ENCODE assay signal across 19 cellular contexts in genomic region chr2:74450570-74451190, GRCh38. TPM values are rescaled to one million over a fixed set of nuclear protein-coding genes. Genes with fewer than 3 reads are reported as not detected.
A peak's percentile ranks its signal among the peaks of the same experiment; 100 is the strongest.
DNase-seq lines count a peak whose midpoint lies in the region; ATAC-seq, FAIRE-seq and TF ChIP-seq lines count a peak whose summit lies in the region.
"Had no signal": no experiment of that assay in that cellular context is flagged by ENCODE, and none has a peak within 500 bp of the region (broad histone marks: within the 10 kb centered on the region; RNA-seq: fewer than 3 reads in every experiment).

No MANE protein-coding gene starts in this region.

- no peaks in the 10 kb centered on the region for H3K36me3 ChIP-seq in parathyroid adenoma (ENCODE audit: control insufficient read depth, insufficient read depth, low read length)
- H3K36me3 ChIP-seq in HepG2 (replicated peaks in 1 of 2; ENCODE audit: control insufficient read depth in 1 of 2, insufficient read depth in 2 of 2, low read length in 2 of 2), result no peaks in the 10 kb centered on the region
- H3K36me3 ChIP-seq: HAP-1 had no signal

- BruUV-seq in HepG2 (replicated peaks; lab: Mats Ljungman, UMichigan), result no TSS peak

- H3K79me2 ChIP-seq in parathyroid adenoma (peaks cover 4% of the 10 kb centered on the region), HepG2 (ENCODE audit: insufficient read depth, low read length) (peaks cover 3% of the 10 kb centered on the region)

- TF ChIP-seq EP300 in HepG2 (IDR thresholded peaks at IDR 0.05; ENCODE audit: low read depth in 2 of 2, low read length in 2 of 2), result no peak
- no peak for TF ChIP-seq EP300 in HepG2 (CRISPR knock-in tag; IDR thresholded peaks at IDR 0.05; ENCODE audit: borderline replicate concordance)

- no peaks in the 10 kb centered on the region for H4K20me1 ChIP-seq in HepG2 (ENCODE audit: insufficient read depth, low read length)

- no peak for TF ChIP-seq POLR2A in HepG2 (IDR thresholded peaks at IDR 0.05; ENCODE audit: insufficient read depth in 1 of 2, low read depth in 2 of 2, low read length in 2 of 2)

- TF ChIP-seq CTCF in natural killer cell (IDR thresholded peaks at IDR 0.05), result no peak
- TF ChIP-seq CTCF in parathyroid adenoma (IDR thresholded peaks at IDR 0.05), result no peak
- TF ChIP-seq CTCF in HepG2 (CRISPR knock-in tag; IDR thresholded peaks at IDR 0.05), result no peak

- H3K27me3 Mint-ChIP-seq in natural killer cell treated with Interleukin-12 subunit alpha and Interleukin-12 subunit beta and Interleukin-15 and Interleukin-18, amount 100 ng/mL, for 72 hours, result no peaks in the 10 kb centered on the region
- no peaks in the 10 kb centered on the region for H3K27me3 Mint-ChIP-seq in natural killer cell (ENCODE audit: low read depth in 2 of 2)
- H3K27me3 Mint-ChIP-seq in effector memory CD8-positive, alpha-beta T cell, result no peaks in the 10 kb centered on the region
- H3K27me3 Mint-ChIP-seq: CD4-positive, alpha-beta memory T cell had no signal

- H3K27ac ChIP-seq in parathyroid adenoma, result no peak overlapping the region
- H3K27ac ChIP-seq in HepG2 (ENCODE audit: extremely low read length, insufficient read depth, low read length), result no peak overlapping the region
- H3K27ac ChIP-seq: A549 had no signal

- in situ Hi-C loops in HepG2 (cut with HindIII; ENCODE audit: extremely low pct_ligation_motif_present, low pct_unique_long_range_greater_than_20kb), result no loop called here

- CTCF ChIA-PET in HepG2 (lab: Yijun Ruan, JAX; ENCODE audit: low intra/inter-chr PET ratio, low total read pairs), result no interaction called here

- H3K4me2 ChIP-seq in parathyroid adenoma (ENCODE audit: low read length) (peak overlapping the region; percentile 43), HepG2 (ENCODE audit: low read depth, low read length) (no peak overlapping the region)
- H3K4me2 ChIP-seq: A549 had no signal

- no peaks in the 10 kb centered on the region for H3K36me3 Mint-ChIP-seq in natural killer cell treated with Interleukin-12 subunit alpha and Interleukin-12 subunit beta and Interleukin-15 and Interleukin-18, amount 100 ng/mL, for 72 hours
- no peaks in the 10 kb centered on the region for H3K36me3 Mint-ChIP-seq in natural killer cell
- peaks cover 14% of the 10 kb centered on the region for H3K36me3 Mint-ChIP-seq in effector memory CD8-positive, alpha-beta T cell (ENCODE audit: insufficient read depth)

- no peak for FAIRE-seq in HepG2 (lab: Jason Lieb, UNC)
- FAIRE-seq: A549, G401.6, GM12892, H54 had no signal

- H3K4me3 Mint-ChIP-seq in natural killer cell treated with Interleukin-12 subunit alpha and Interleukin-12 subunit beta and Interleukin-15 and Interleukin-18, amount 100 ng/mL, for 72 hours, result no peak overlapping the region
- H3K4me3 Mint-ChIP-seq in natural killer cell, result no peak overlapping the region
- H3K4me3 Mint-ChIP-seq in effector memory CD8-positive, alpha-beta T cell, result no peak overlapping the region

- intact Hi-C loops in natural killer cell (cut with micrococcal nuclease) (loop anchor here (5.0 to 10.0 kb wide), 2 partner anchors 58 to 1216 kb away; partner anchors contain the start of genes CCT7 and PRADC1), HepG2 (cut with micrococcal nuclease; ENCODE audit: unreplicated experiment) (no loop called here)

- 57% methylated on average over 3 of the region's 3 CpGs for WGBS in HepG2 (ENCODE audit: low lambda C conversion rate)

- H3K4me3 ChIP-seq in parathyroid adenoma (ENCODE audit: low read depth, low read length), result no peak overlapping the region
- no peak overlapping the region for H3K4me3 ChIP-seq in HepG2 (replicated peaks in 1 of 3; ENCODE audit: insufficient read depth in 1 of 3, low read depth in 2 of 3, low read length in 3 of 3)
- H3K4me3 ChIP-seq: A549, HAP-1 had no signal

- peak overlapping the region; percentile 32 to 87 for H3K27ac Mint-ChIP-seq in natural killer cell treated with Interleukin-12 subunit alpha and Interleukin-12 subunit beta and Interleukin-15 and Interleukin-18, amount 100 ng/mL, for 72 hours
- peak overlapping the region in 1 of 2 donors; percentile 99 for H3K27ac Mint-ChIP-seq in natural killer cell
- H3K27ac Mint-ChIP-seq in effector memory CD8-positive, alpha-beta T cell, result peak overlapping the region; percentile 15 to 82

- H3K9me3 Mint-ChIP-seq in natural killer cell treated with Interleukin-12 subunit alpha and Interleukin-12 subunit beta and Interleukin-15 and Interleukin-18, amount 100 ng/mL, for 72 hours, result no peaks in the 10 kb centered on the region
- H3K9me3 Mint-ChIP-seq in natural killer cell, result no peaks in the 10 kb centered on the region
- H3K9me3 Mint-ChIP-seq in effector memory CD8-positive, alpha-beta T cell, result no peaks in the 10 kb centered on the region
- H3K9me3 Mint-ChIP-seq: CD4-positive, alpha-beta memory T cell had no signal

- ATAC-seq in natural killer cell treated with Interleukin-12 subunit alpha and Interleukin-12 subunit beta and Interleukin-15 and Interleukin-18, amount 100 ng/mL, for 72 hours, result no peak
- ATAC-seq in natural killer cell (no peak), HepG2 (no peak)
- ATAC-seq in effector memory CD8-positive, alpha-beta T cell (replicated peaks), result no peak
- ATAC-seq: A549 had no signal

- H3K9me3 ChIP-seq in parathyroid adenoma (ENCODE audit: control insufficient read depth, low read length) (no peaks in the 10 kb centered on the region), HepG2 (ENCODE audit: low read length) (no peaks in the 10 kb centered on the region)
- H3K9me3 ChIP-seq: A549, HAP-1 had no signal

- H2AFZ ChIP-seq in parathyroid adenoma (peak overlapping the region; percentile 54), HepG2 (ENCODE audit: low read length) (no peak overlapping the region)

- H3K4me1 ChIP-seq in parathyroid adenoma (peaks cover 19% of the 10 kb centered on the region), HepG2 (ENCODE audit: insufficient read depth, low read length) (peaks cover 57% of the 10 kb centered on the region)

- H3K9ac ChIP-seq in parathyroid adenoma, result no peak overlapping the region
- no peak overlapping the region for H3K9ac ChIP-seq in HepG2 (ENCODE audit: insufficient read depth, low read depth, low read length)

- no peak for DNase-seq in natural killer cell treated with Interleukin-12 subunit alpha and Interleukin-12 subunit beta and Interleukin-15 and Interleukin-18, amount 100 ng/mL, for 72 hours (ENCODE audit: low spot score)
- DNase-seq in natural killer cell (no peak), HCEC 1CT (no peak), HepG2 (ENCODE audit: low spot score) (no peak)
- DNase-seq in effector memory CD8-positive, alpha-beta T cell, result no peak
- no peak for DNase-seq in effector CD4-positive, alpha-beta T cell
- DNase-seq: 8988T; C1 segment of cervical spinal cord; CD4-positive, alpha-beta memory T cell; COR-L47; DMS153; DND-41; GOT3 had no signal

- TF ChIP-seq RAD21 in HepG2 (CRISPR knock-in tag; IDR thresholded peaks at IDR 0.05), result no peak

- H3K27me3 ChIP-seq in parathyroid adenoma (ENCODE audit: control insufficient read depth, insufficient read depth, low read length), result no peaks in the 10 kb centered on the region
- no peaks in the 10 kb centered on the region for H3K27me3 ChIP-seq in HepG2 (ENCODE audit: control insufficient read depth in 1 of 2, insufficient read depth in 2 of 2, low read length in 2 of 2)

- H3K4me1 Mint-ChIP-seq in natural killer cell treated with Interleukin-12 subunit alpha and Interleukin-12 subunit beta and Interleukin-15 and Interleukin-18, amount 100 ng/mL, for 72 hours (ENCODE audit: low read depth in 2 of 2), result peaks cover 25 to 31% of the 10 kb centered on the region in 2 donors
- H3K4me1 Mint-ChIP-seq in natural killer cell, result peaks cover 30% of the 10 kb centered on the region in 2 donors
- peaks cover 24 to 29% of the 10 kb centered on the region in 2 donors for H3K4me1 Mint-ChIP-seq in effector memory CD8-positive, alpha-beta T cell (ENCODE audit: low read depth in 2 of 2)

- POLR2A ChIA-PET in HepG2 (lab: Yijun Ruan, JAX), result interaction anchor here (12.4 kb wide), 1 partner anchor 7 kb away, joined by 342 read pairs; the partner anchor contains the start of gene RTKN

RNA-seq across cellular contexts. Expression of gene INO80B, which starts 4.2 kb away (rescaled TPM):
- total RNA-seq in natural killer cell treated with Interleukin-12 subunit alpha and Interleukin-12 subunit beta and Interleukin-15 and Interleukin-18, amount 100 ng/mL, for 72 hours, result 10 to 100 TPM; 42.3 to 45.6 TPM
- 10 to 100 TPM; 34.0 to 48.0 (median 37.7) TPM for total RNA-seq in natural killer cell
- total RNA-seq in HepG2 (2016; rRNA removed; fragmentation: Illumina TruSeq; extraction: Trizol), result 10.0 and 14.5 TPM in 2 replicates
- total RNA-seq in HepG2 (2016; cell fraction: cytosol; rRNA removed; fragmentation: Illumina TruSeq; extraction: Trizol; ENCODE audit: low read depth), result 5.0 and 7.0 TPM in 2 replicates
- total RNA-seq in HepG2 (2016; cell fraction: insoluble cytoplasmic fraction; rRNA removed; fragmentation: Illumina TruSeq; extraction: Trizol), result 8.7 and 16.5 TPM in 2 replicates
- 9.3 and 10.1 TPM in 2 replicates for total RNA-seq in HepG2 (2016; cell fraction: membrane; rRNA removed; fragmentation: Illumina TruSeq; extraction: Trizol)
- 12.6 and 17.1 TPM in 2 replicates for total RNA-seq in HepG2 (2016; cell fraction: nucleus; rRNA removed; fragmentation: Illumina TruSeq; extraction: Trizol)
- polyA plus RNA-seq in HepG2 (2011; rRNA removed), result 6.2 and 7.9 TPM in 2 replicates
- 4.5 and 4.9 TPM in 2 replicates for polyA plus RNA-seq in HepG2 (2011; cell fraction: cytosol; rRNA removed)
- 63.6 and 70.4 TPM in 2 replicates for polyA plus RNA-seq in HepG2 (2011; cell fraction: nucleus; rRNA removed)
- polyA plus RNA-seq in HepG2 (2012), result 13.1 and 14.4 TPM in 2 replicates
- 4.5 and 5.4 TPM in 2 replicates for polyA plus RNA-seq in HepG2 (2016; cell fraction: cytosol; fragmentation: Illumina TruSeq; extraction: Trizol; ENCODE audit: low read depth)
- polyA plus RNA-seq in HepG2 (2016; cell fraction: insoluble cytoplasmic fraction; fragmentation: Illumina TruSeq; extraction: Trizol; ENCODE audit: low read depth), result 15.4 and 15.7 TPM in 2 replicates
- polyA plus RNA-seq in HepG2 (2016; cell fraction: membrane; fragmentation: Illumina TruSeq; extraction: Trizol; ENCODE audit: low read depth), result 10.1 and 13.1 TPM in 2 replicates
- polyA plus RNA-seq in HepG2 (2016; cell fraction: nucleus; fragmentation: Illumina TruSeq; extraction: Trizol; ENCODE audit: insufficient read depth, low read depth), result 30.3 and 40.1 TPM in 2 replicates
- polyA minus RNA-seq in HepG2 (2011; rRNA and poly(A)+ RNA removed; ENCODE audit: low replicate concordance), result 2.5 and 7.3 TPM in 2 replicates
- 1.3 TPM in 1 of 2 replicates, not detected in the other for polyA minus RNA-seq in HepG2 (2011; cell fraction: cytosol; rRNA and poly(A)+ RNA removed)
- polyA minus RNA-seq in HepG2 (2011; cell fraction: nucleus; rRNA and poly(A)+ RNA removed), result 14.5 and 22.5 TPM in 2 replicates

RNA-seq across cellular contexts. Expression of gene WBP1, which starts 7.6 kb away (rescaled TPM):
- total RNA-seq in natural killer cell treated with Interleukin-12 subunit alpha and Interleukin-12 subunit beta and Interleukin-15 and Interleukin-18, amount 100 ng/mL, for 72 hours, result 10 to 100 TPM; 28.6 to 48.0 TPM
- total RNA-seq in natural killer cell (10 to 100 TPM; 65.1 to 68.3 (median 65.4) TPM), HepG2 (2016; rRNA removed; fragmentation: Illumina TruSeq; extraction: Trizol) (26.5 and 38.8 TPM in 2 replicates)
- total RNA-seq in HepG2 (2016; cell fraction: cytosol; rRNA removed; fragmentation: Illumina TruSeq; extraction: Trizol; ENCODE audit: low read depth), result 50.0 and 58.3 TPM in 2 replicates
- total RNA-seq in HepG2 (2016; cell fraction: insoluble cytoplasmic fraction; rRNA removed; fragmentation: Illumina TruSeq; extraction: Trizol), result 27.8 and 36.5 TPM in 2 replicates
- 61.3 and 76.9 TPM in 2 replicates for total RNA-seq in HepG2 (2016; cell fraction: membrane; rRNA removed; fragmentation: Illumina TruSeq; extraction: Trizol)
- 25.9 and 29.1 TPM in 2 replicates for total RNA-seq in HepG2 (2016; cell fraction: nucleus; rRNA removed; fragmentation: Illumina TruSeq; extraction: Trizol)
- 85.7 and 107 TPM in 2 replicates for polyA plus RNA-seq in HepG2 (2011; rRNA removed)
- 77.8 and 109 TPM in 2 replicates for polyA plus RNA-seq in HepG2 (2011; cell fraction: cytosol; rRNA removed)
- 406 and 434 TPM in 2 replicates for polyA plus RNA-seq in HepG2 (2011; cell fraction: nucleus; rRNA removed)
- polyA plus RNA-seq in HepG2 (2012), result 45.0 and 50.3 TPM in 2 replicates
- 82.9 and 90.6 TPM in 2 replicates for polyA plus RNA-seq in HepG2 (2016; cell fraction: cytosol; fragmentation: Illumina TruSeq; extraction: Trizol; ENCODE audit: low read depth)
- 41.4 and 46.0 TPM in 2 replicates for polyA plus RNA-seq in HepG2 (2016; cell fraction: insoluble cytoplasmic fraction; fragmentation: Illumina TruSeq; extraction: Trizol; ENCODE audit: low read depth)
- 87.2 and 99.7 TPM in 2 replicates for polyA plus RNA-seq in HepG2 (2016; cell fraction: membrane; fragmentation: Illumina TruSeq; extraction: Trizol; ENCODE audit: low read depth)
- 71.0 and 71.7 TPM in 2 replicates for polyA plus RNA-seq in HepG2 (2016; cell fraction: nucleus; fragmentation: Illumina TruSeq; extraction: Trizol; ENCODE audit: insufficient read depth, low read depth)
- polyA minus RNA-seq in HepG2 (2011; rRNA and poly(A)+ RNA removed; ENCODE audit: low replicate concordance), result 54.1 and 96.5 TPM in 2 replicates
- polyA minus RNA-seq in HepG2 (2011; cell fraction: cytosol; rRNA and poly(A)+ RNA removed), result 9.6 and 9.8 TPM in 2 replicates
- 29.4 and 41.2 TPM in 2 replicates for polyA minus RNA-seq in HepG2 (2011; cell fraction: nucleus; rRNA and poly(A)+ RNA removed)

RNA-seq across cellular contexts. Expression of gene RTKN, which starts 8.9 kb away (rescaled TPM):
- 10 to 100 TPM in 1 of 2 donors, 1 to 10 TPM in 1; 4.6 to 11.6 TPM for total RNA-seq in natural killer cell treated with Interleukin-12 subunit alpha and Interleukin-12 subunit beta and Interleukin-15 and Interleukin-18, amount 100 ng/mL, for 72 hours
- total RNA-seq in natural killer cell, result 10 to 100 TPM; 11.0 to 26.5 (median 15.1) TPM
- 107 and 159 TPM in 2 replicates for total RNA-seq in HepG2 (2016; rRNA removed; fragmentation: Illumina TruSeq; extraction: Trizol)
- 32.3 and 32.8 TPM in 2 replicates for total RNA-seq in HepG2 (2016; cell fraction: cytosol; rRNA removed; fragmentation: Illumina TruSeq; extraction: Trizol; ENCODE audit: low read depth)
- total RNA-seq in HepG2 (2016; cell fraction: insoluble cytoplasmic fraction; rRNA removed; fragmentation: Illumina TruSeq; extraction: Trizol), result 92.8 and 167 TPM in 2 replicates
- 71.3 and 83.2 TPM in 2 replicates for total RNA-seq in HepG2 (2016; cell fraction: membrane; rRNA removed; fragmentation: Illumina TruSeq; extraction: Trizol)
- 134 and 147 TPM in 2 replicates for total RNA-seq in HepG2 (2016; cell fraction: nucleus; rRNA removed; fragmentation: Illumina TruSeq; extraction: Trizol)
- 166 and 187 TPM in 2 replicates for polyA plus RNA-seq in HepG2 (2011; rRNA removed)
- polyA plus RNA-seq in HepG2 (2011; cell fraction: cytosol; rRNA removed), result 105 and 146 TPM in 2 replicates
- 693 and 745 TPM in 2 replicates for polyA plus RNA-seq in HepG2 (2011; cell fraction: nucleus; rRNA removed)
- 111 and 123 TPM in 2 replicates for polyA plus RNA-seq in HepG2 (2012)
- polyA plus RNA-seq in HepG2 (2016; cell fraction: cytosol; fragmentation: Illumina TruSeq; extraction: Trizol; ENCODE audit: low read depth), result 19.8 and 20.3 TPM in 2 replicates
- polyA plus RNA-seq in HepG2 (2016; cell fraction: insoluble cytoplasmic fraction; fragmentation: Illumina TruSeq; extraction: Trizol; ENCODE audit: low read depth), result 106 and 117 TPM in 2 replicates
- 48.0 and 54.9 TPM in 2 replicates for polyA plus RNA-seq in HepG2 (2016; cell fraction: membrane; fragmentation: Illumina TruSeq; extraction: Trizol; ENCODE audit: low read depth)
- 311 and 321 TPM in 2 replicates for polyA plus RNA-seq in HepG2 (2016; cell fraction: nucleus; fragmentation: Illumina TruSeq; extraction: Trizol; ENCODE audit: insufficient read depth, low read depth)
- polyA minus RNA-seq in HepG2 (2011; rRNA and poly(A)+ RNA removed; ENCODE audit: low replicate concordance), result 14.0 and 202 TPM in 2 replicates
- 51.2 and 66.4 TPM in 2 replicates for polyA minus RNA-seq in HepG2 (2011; cell fraction: cytosol; rRNA and poly(A)+ RNA removed)
- 211 and 223 TPM in 2 replicates for polyA minus RNA-seq in HepG2 (2011; cell fraction: nucleus; rRNA and poly(A)+ RNA removed)
- total RNA-seq: CD4-positive, alpha-beta memory T cell had no signal

RNA-seq across cellular contexts. Expression of gene MOGS, which starts 14.5 kb away (rescaled TPM):
- 100 to 1,000 TPM in 1 of 2 donors, 10 to 100 TPM in 1; 97.9 to 111 TPM for total RNA-seq in natural killer cell treated with Interleukin-12 subunit alpha and Interleukin-12 subunit beta and Interleukin-15 and Interleukin-18, amount 100 ng/mL, for 72 hours
- total RNA-seq in natural killer cell (10 to 100 TPM; 87.0 to 93.4 (median 91.5) TPM), HepG2 (2016; rRNA removed; fragmentation: Illumina TruSeq; extraction: Trizol) (30.1 and 95.2 TPM in 2 replicates)
- 8.8 and 11.5 TPM in 2 replicates for total RNA-seq in HepG2 (2016; cell fraction: cytosol; rRNA removed; fragmentation: Illumina TruSeq; extraction: Trizol; ENCODE audit: low read depth)
- 26.3 and 96.7 TPM in 2 replicates for total RNA-seq in HepG2 (2016; cell fraction: insoluble cytoplasmic fraction; rRNA removed; fragmentation: Illumina TruSeq; extraction: Trizol)
- 21.6 and 24.7 TPM in 2 replicates for total RNA-seq in HepG2 (2016; cell fraction: membrane; rRNA removed; fragmentation: Illumina TruSeq; extraction: Trizol)
- total RNA-seq in HepG2 (2016; cell fraction: nucleus; rRNA removed; fragmentation: Illumina TruSeq; extraction: Trizol), result 74.9 and 89.3 TPM in 2 replicates
- 117 and 124 TPM in 2 replicates for polyA plus RNA-seq in HepG2 (2011; rRNA removed)
- 82.7 and 107 TPM in 2 replicates for polyA plus RNA-seq in HepG2 (2011; cell fraction: cytosol; rRNA removed)
- 164 and 187 TPM in 2 replicates for polyA plus RNA-seq in HepG2 (2011; cell fraction: nucleus; rRNA removed)
- 66.6 and 78.0 TPM in 2 replicates for polyA plus RNA-seq in HepG2 (2012)
- 7.9 TPM in 2 replicates for polyA plus RNA-seq in HepG2 (2016; cell fraction: cytosol; fragmentation: Illumina TruSeq; extraction: Trizol; ENCODE audit: low read depth)
- 21.4 and 26.1 TPM in 2 replicates for polyA plus RNA-seq in HepG2 (2016; cell fraction: insoluble cytoplasmic fraction; fragmentation: Illumina TruSeq; extraction: Trizol; ENCODE audit: low read depth)
- 12.9 and 13.0 TPM in 2 replicates for polyA plus RNA-seq in HepG2 (2016; cell fraction: membrane; fragmentation: Illumina TruSeq; extraction: Trizol; ENCODE audit: low read depth)
- polyA plus RNA-seq in HepG2 (2016; cell fraction: nucleus; fragmentation: Illumina TruSeq; extraction: Trizol; ENCODE audit: insufficient read depth, low read depth), result 132 and 137 TPM in 2 replicates
- polyA minus RNA-seq in HepG2 (2011; rRNA and poly(A)+ RNA removed; ENCODE audit: low replicate concordance), result 89.6 and 182 TPM in 2 replicates
- polyA minus RNA-seq in HepG2 (2011; cell fraction: cytosol; rRNA and poly(A)+ RNA removed), result 63.1 and 75.1 TPM in 2 replicates
- polyA minus RNA-seq in HepG2 (2011; cell fraction: nucleus; rRNA and poly(A)+ RNA removed), result 28.6 and 30.3 TPM in 2 replicates

RNA-seq across cellular contexts. Expression of gene MRPL53, which starts 21.8 kb away (rescaled TPM):
- 100 to 1,000 TPM in 1 of 2 donors, 10 to 100 TPM in 1; 94.5 to 111 TPM for total RNA-seq in natural killer cell treated with Interleukin-12 subunit alpha and Interleukin-12 subunit beta and Interleukin-15 and Interleukin-18, amount 100 ng/mL, for 72 hours
- total RNA-seq in natural killer cell (10 to 100 TPM; 42.4 to 49.7 (median 42.4) TPM), HepG2 (2016; rRNA removed; fragmentation: Illumina TruSeq; extraction: Trizol) (51.9 and 53.8 TPM in 2 replicates)
- 42.4 and 54.6 TPM in 2 replicates for total RNA-seq in HepG2 (2016; cell fraction: cytosol; rRNA removed; fragmentation: Illumina TruSeq; extraction: Trizol; ENCODE audit: low read depth)
- 58.8 and 59.3 TPM in 2 replicates for total RNA-seq in HepG2 (2016; cell fraction: insoluble cytoplasmic fraction; rRNA removed; fragmentation: Illumina TruSeq; extraction: Trizol)
- 53.4 and 65.7 TPM in 2 replicates for total RNA-seq in HepG2 (2016; cell fraction: membrane; rRNA removed; fragmentation: Illumina TruSeq; extraction: Trizol)
- 30.0 and 33.7 TPM in 2 replicates for total RNA-seq in HepG2 (2016; cell fraction: nucleus; rRNA removed; fragmentation: Illumina TruSeq; extraction: Trizol)
- polyA plus RNA-seq in HepG2 (2011; rRNA removed), result 28.8 and 34.3 TPM in 2 replicates
- 30.0 and 63.3 TPM in 2 replicates for polyA plus RNA-seq in HepG2 (2011; cell fraction: cytosol; rRNA removed)
- polyA plus RNA-seq in HepG2 (2011; cell fraction: nucleus; rRNA removed), result 49.3 and 53.8 TPM in 2 replicates
- polyA plus RNA-seq in HepG2 (2012), result 32.0 and 44.9 TPM in 2 replicates
- 37.9 and 43.7 TPM in 2 replicates for polyA plus RNA-seq in HepG2 (2016; cell fraction: cytosol; fragmentation: Illumina TruSeq; extraction: Trizol; ENCODE audit: low read depth)
- polyA plus RNA-seq in HepG2 (2016; cell fraction: insoluble cytoplasmic fraction; fragmentation: Illumina TruSeq; extraction: Trizol; ENCODE audit: low read depth), result 43.6 and 45.0 TPM in 2 replicates
- polyA plus RNA-seq in HepG2 (2016; cell fraction: membrane; fragmentation: Illumina TruSeq; extraction: Trizol; ENCODE audit: low read depth), result 39.5 and 42.8 TPM in 2 replicates
- polyA plus RNA-seq in HepG2 (2016; cell fraction: nucleus; fragmentation: Illumina TruSeq; extraction: Trizol; ENCODE audit: insufficient read depth, low read depth), result 61.4 and 66.8 TPM in 2 replicates
- polyA minus RNA-seq in HepG2 (2011; rRNA and poly(A)+ RNA removed; ENCODE audit: low replicate concordance), result 38.1 and 38.8 TPM in 2 replicates
- 13.6 and 15.1 TPM in 2 replicates for polyA minus RNA-seq in HepG2 (2011; cell fraction: cytosol; rRNA and poly(A)+ RNA removed)
- 18.9 and 23.0 TPM in 2 replicates for polyA minus RNA-seq in HepG2 (2011; cell fraction: nucleus; rRNA and poly(A)+ RNA removed)
